8 cellular contexts compared by ENCODE assay signal in the genomic region with DNA sequence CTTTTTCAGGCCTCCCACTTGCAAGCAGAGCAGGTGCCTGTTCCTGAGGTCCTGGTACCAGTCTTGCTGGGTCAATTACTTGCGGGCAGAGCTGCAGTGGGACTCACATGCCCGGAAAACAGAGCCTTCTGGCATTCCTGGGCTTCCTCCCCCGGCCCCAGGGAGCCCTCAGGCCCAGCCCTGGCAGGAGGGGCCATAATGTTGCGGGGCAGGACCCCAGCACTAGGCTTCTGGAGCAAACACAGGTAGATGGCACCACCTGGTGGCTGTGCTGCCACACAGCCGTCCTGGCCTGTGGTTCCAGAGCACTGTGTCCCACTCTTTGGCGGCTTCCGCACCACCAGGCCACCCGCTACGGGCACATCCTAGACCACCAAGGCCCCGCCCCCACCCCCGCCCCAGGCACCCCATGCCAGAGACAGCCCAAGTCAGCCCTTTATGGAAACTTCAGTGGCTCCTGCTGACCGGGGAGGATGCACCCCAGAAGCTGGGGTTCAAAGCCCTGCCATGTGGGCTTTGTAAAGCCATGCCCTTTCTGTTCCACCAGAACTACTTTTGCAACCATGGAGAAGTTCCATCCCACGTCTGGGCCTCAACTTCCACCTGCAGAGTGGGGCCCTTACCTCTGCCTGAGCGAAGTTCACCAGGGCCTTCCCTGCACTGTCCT. TPM values are rescaled to one million over a fixed set of nuclear protein-coding genes. Genes with fewer than 3 reads are reported as not detected.
A peak's percentile ranks its signal among the peaks of the same experiment; 100 is the strongest.
DNase-seq lines count a peak whose midpoint lies in the region; ATAC-seq and TF ChIP-seq lines count a peak whose summit lies in the region.
"Not testable (repeated sequence)": the region's sequence is repeated elsewhere in the genome, so short reads cannot be mapped to it uniquely, and the experiment has no call there.

No MANE protein-coding gene starts in this region.

- not testable (repeated sequence) for H3K9me3 ChIP-seq in Panc1 (ENCODE audit: control insufficient read depth, insufficient read depth, low read depth, low read length); sigmoid colon

- intact Hi-C loops in Panc1 (cut with micrococcal nuclease; ENCODE audit: unreplicated experiment) = loop anchor here (5.0 kb wide), 1 partner anchor 41 kb away; a partner anchor contains a TSS
- intact Hi-C loops in sigmoid colon (cut with DNase I) = loop anchor here (2.0 to 5.0 kb wide), 3 partner anchors 46 to 176 kb away; no protein-coding TSS in a partner anchor

- not testable (repeated sequence) for H3K4me3 ChIP-seq in Panc1 (ENCODE audit: low read depth in 2 of 2, low read length in 2 of 2); sigmoid colon

- H3K27ac ChIP-seq in Panc1 (ENCODE audit: low read length) = not testable (repeated sequence)
- peak overlapping the region; percentile 4 to 99 (median 61) for H3K27ac ChIP-seq in sigmoid colon

- whole genome bisulfite sequencing in sigmoid colon, 2 donors = 18 to 23% methylated on average over 14 of the region's 14 CpGs

- not testable (repeated sequence) for TF ChIP-seq POLR2A in sigmoid colon (IDR thresholded peaks at IDR 0.05)

- H3K27me3 ChIP-seq in Panc1 (ENCODE audit: control insufficient read depth, insufficient read depth, low read length); sigmoid colon: not testable (repeated sequence)

- not testable (repeated sequence) for H3K27ac Mint-ChIP-seq in activated CD8-positive, alpha-beta T cell treated with anti-CD3 and anti-CD28 coated beads, Interleukin-2, amount 10 ng/mL, durations not matched to agents 7 days and 5 days; type B pancreatic cell

- TF ChIP-seq CTCF in GM10266 (IDR thresholded peaks at IDR 0.05; ENCODE audit: control insufficient read depth, insufficient read depth, low read depth, missing control alignments) (peak; percentile 81), Panc1 (IDR thresholded peaks at IDR 0.05) (peak; percentile 89), sigmoid colon (IDR thresholded peaks at IDR 0.05) (peak; percentile 52 to 72 (median 66)), type B pancreatic cell (conservative IDR thresholded peaks at IDR 0.05) (peak; percentile 93)

- not testable (repeated sequence) for H3K36me3 ChIP-seq in Panc1 (ENCODE audit: control insufficient read depth, insufficient read depth, low read length)
- peaks cover 38 to 91% (median 64%) of the 10 kb centered on the region in 4 donors for H3K36me3 ChIP-seq in sigmoid colon

- ATAC-seq in Panc1 = peak; percentile 87
- ATAC-seq in activated CD8-positive, alpha-beta T cell treated with anti-CD3 and anti-CD28 coated beads, Interleukin-2, amount 10 ng/mL, durations not matched to agents 7 days and 5 days = peak; percentile 91

- not testable (repeated sequence) for H3K4me1 Mint-ChIP-seq in activated CD8-positive, alpha-beta T cell treated with anti-CD3 and anti-CD28 coated beads, Interleukin-2, amount 10 ng/mL, durations not matched to agents 7 days and 5 days (ENCODE audit: low read depth); type B pancreatic cell (ENCODE audit: unreplicated experiment)

- H3K4me1 ChIP-seq in Panc1 (ENCODE audit: control insufficient read depth, insufficient read depth, low read length) = not testable (repeated sequence)
- H3K4me1 ChIP-seq in sigmoid colon = peaks cover 0 to 39% (median 28%) of the 10 kb centered on the region in 4 donors

- DNase-seq in GM10266 (ENCODE audit: extremely low spot score) (peak; percentile 87), LHCN-M2 (ENCODE audit: low read depth) (peak; percentile 47), iPS-NIHi7 (ENCODE audit: extremely low spot score) (peak; percentile 92), type B pancreatic cell (ENCODE audit: extremely low spot score, unreplicated experiment) (peak; percentile 85)
- not testable (repeated sequence) for DNase-seq in Panc1 (ENCODE audit: low read depth, low spot score); sigmoid colon
- peak; percentile 78 for DNase-seq in activated CD8-positive, alpha-beta T cell treated with anti-CD3 and anti-CD28 coated beads, Interleukin-2, amount 10 ng/mL, durations not matched to agents 7 days and 5 days
- DNase-seq in central memory CD4-positive, alpha-beta T cell = peak; percentile 34

- not testable (repeated sequence) for H3K4me3 Mint-ChIP-seq in activated CD8-positive, alpha-beta T cell treated with anti-CD3 and anti-CD28 coated beads, Interleukin-2, amount 10 ng/mL, durations not matched to agents 7 days and 5 days; type B pancreatic cell

- not testable (repeated sequence) for H3K36me3 Mint-ChIP-seq in activated CD8-positive, alpha-beta T cell treated with anti-CD3 and anti-CD28 coated beads, Interleukin-2, amount 10 ng/mL, durations not matched to agents 7 days and 5 days (ENCODE audit: low read depth); type B pancreatic cell

- CTCF ChIA-PET in Panc1 (lab: Charles Lee) = interaction anchor here (0.6 kb wide), 2 partner anchors 32 to 315 kb away, joined by 5 to 8 read pairs; a partner anchor contains a TSS
- CTCF ChIA-PET in activated CD8-positive, alpha-beta T cell treated with anti-CD3 and anti-CD28 coated beads, Interleukin-2, amount 10 ng/mL, durations not matched to agents 7 days and 5 days (lab: Charles Lee) = interaction anchor here (0.6 to 4.1 kb wide), 8 partner anchors 13 to 640 kb away, joined by 3 to 30 read pairs (median 4); a partner anchor contains a TSS

- in situ Hi-C loops in Panc1 (cut with HindIII; ENCODE audit: low pct_unique_long_range_greater_than_20kb, low sequenced_read_pairs) = not testable (repeated sequence)

- not testable (repeated sequence) for TF ChIP-seq EP300 in sigmoid colon (IDR thresholded peaks at IDR 0.05)

- not testable (repeated sequence) for H3K27me3 Mint-ChIP-seq in activated CD8-positive, alpha-beta T cell treated with anti-CD3 and anti-CD28 coated beads, Interleukin-2, amount 10 ng/mL, durations not matched to agents 7 days and 5 days (ENCODE audit: low read depth); type B pancreatic cell

- H3K9me3 Mint-ChIP-seq in activated CD8-positive, alpha-beta T cell treated with anti-CD3 and anti-CD28 coated beads, Interleukin-2, amount 10 ng/mL, durations not matched to agents 7 days and 5 days (ENCODE audit: insufficient read depth); type B pancreatic cell: not testable (repeated sequence)

- not testable (repeated sequence) for BruUV-seq in Panc1 (replicated peaks; lab: Mats Ljungman, UMichigan)

- POLR2A ChIA-PET in Panc1 (lab: Charles Lee); activated CD8-positive, alpha-beta T cell treated with anti-CD3 and anti-CD28 coated beads, Interleukin-2, amount 10 ng/mL, durations not matched to agents 7 days and 5 days (lab: Charles Lee): not testable (repeated sequence)

RNA-seq across cellular contexts. Expression of a gene that starts 28.9 kb away (rescaled TPM):
- total RNA-seq in LHCN-M2 (2014; rRNA removed) = 16.4 and 21.0 TPM in 2 replicates
- polyA plus RNA-seq in LHCN-M2 (2012) = 25.1 TPM
- total RNA-seq in Panc1 (2021; ENCODE audit: unreplicated experiment) = 17.5 TPM
- 15.5 TPM for polyA plus RNA-seq in Panc1 (2012; ENCODE audit: insufficient read length)
- not detected for total RNA-seq in activated CD8-positive, alpha-beta T cell treated with anti-CD3 and anti-CD28 coated beads, Interleukin-2, amount 10 ng/mL, durations not matched to agents 7 days and 5 days
- total RNA-seq in sigmoid colon = 100 to 1,000 TPM in 2 of 4 donors, 10 to 100 TPM in 2; 45.7 to 151 (median 93.9) TPM
- 1 to 10 TPM in 1 of 3 donors, under 1 TPM in 2; 0.23 to 8.4 (median 0.60) TPM for polyA plus RNA-seq in sigmoid colon
- total RNA-seq in type B pancreatic cell (ENCODE audit: low replicate concordance) = 0.19 and 7.3 TPM in 2 replicates

RNA-seq across cellular contexts. Expression of a gene that starts 36.1 kb away (rescaled TPM):
- total RNA-seq in LHCN-M2 (2014; rRNA removed) = 15.5 and 18.3 TPM in 2 replicates
- 22.6 TPM for polyA plus RNA-seq in LHCN-M2 (2012)
- 17.0 TPM for total RNA-seq in Panc1 (2021; ENCODE audit: unreplicated experiment)
- polyA plus RNA-seq in Panc1 (2012; ENCODE audit: insufficient read length) = 19.5 TPM
- total RNA-seq in activated CD8-positive, alpha-beta T cell treated with anti-CD3 and anti-CD28 coated beads, Interleukin-2, amount 10 ng/mL, durations not matched to agents 7 days and 5 days = under 1 TPM; 0.55 to 0.70 TPM
- 10 to 100 TPM; 20.1 to 32.7 (median 25.8) TPM for total RNA-seq in sigmoid colon
- polyA plus RNA-seq in sigmoid colon = 10 to 100 TPM in 2 of 3 donors, 1 to 10 TPM in 1; 9.0 to 20.9 (median 12.7) TPM
- 24.9 and 34.3 TPM in 2 replicates for total RNA-seq in type B pancreatic cell (ENCODE audit: low replicate concordance)

RNA-seq across cellular contexts. Expression of a gene that starts 43.8 kb away (rescaled TPM):
- total RNA-seq in LHCN-M2 (2014; rRNA removed) = 155 and 164 TPM in 2 replicates
- 58.9 TPM for polyA plus RNA-seq in LHCN-M2 (2012)
- 56.0 TPM for total RNA-seq in Panc1 (2021; ENCODE audit: unreplicated experiment)
- polyA plus RNA-seq in Panc1 (2012; ENCODE audit: insufficient read length) = 58.5 TPM
- total RNA-seq in activated CD8-positive, alpha-beta T cell treated with anti-CD3 and anti-CD28 coated beads, Interleukin-2, amount 10 ng/mL, durations not matched to agents 7 days and 5 days = 10 to 100 TPM; 97.9 to 99.1 TPM
- total RNA-seq in sigmoid colon = 100 to 1,000 TPM in 1 of 4 donors, 10 to 100 TPM in 3; 55.4 to 117 (median 84.3) TPM
- polyA plus RNA-seq in sigmoid colon = 10 to 100 TPM; 58.3 to 94.1 (median 62.0) TPM
- 68.4 and 75.2 TPM in 2 replicates for total RNA-seq in type B pancreatic cell (ENCODE audit: low replicate concordance)

RNA-seq across cellular contexts. Expression of a gene that starts 58.3 kb away (rescaled TPM):
- total RNA-seq in LHCN-M2 (2014; rRNA removed) = 34.3 and 43.9 TPM in 2 replicates
- polyA plus RNA-seq in LHCN-M2 (2012) = 25.2 TPM
- total RNA-seq in Panc1 (2021; ENCODE audit: unreplicated experiment) = 52.1 TPM
- polyA plus RNA-seq in Panc1 (2012; ENCODE audit: insufficient read length) = 31.4 TPM
- 10 to 100 TPM; 31.4 to 32.5 TPM for total RNA-seq in activated CD8-positive, alpha-beta T cell treated with anti-CD3 and anti-CD28 coated beads, Interleukin-2, amount 10 ng/mL, durations not matched to agents 7 days and 5 days
- 10 to 100 TPM; 15.3 to 28.6 (median 21.9) TPM for total RNA-seq in sigmoid colon
- 10 to 100 TPM; 20.4 to 25.0 (median 20.8) TPM for polyA plus RNA-seq in sigmoid colon
- 17.0 and 23.2 TPM in 2 replicates for total RNA-seq in type B pancreatic cell (ENCODE audit: low replicate concordance)
